Comparison of ENCODE assay signal across 8 cellular contexts in genomic region chr5:14174235-14174636, GRCh38. TPM values are rescaled to one million over a fixed set of nuclear protein-coding genes. Genes with fewer than 3 reads are reported as not detected.
A peak's percentile ranks its signal among the peaks of the same experiment; 100 is the strongest.
DNase-seq lines count a peak whose midpoint lies in the region; ATAC-seq and TF ChIP-seq lines count a peak whose summit lies in the region.

No MANE protein-coding gene starts in this region.

- no peak overlapping the region for H3K4me3 Mint-ChIP-seq in activated CD4-positive, alpha-beta T cell treated with anti-CD3 and anti-CD28 coated beads, Interleukin-2, amount 10 ng/mL, durations not matched to agents 7 days and 5 days

- peaks cover 6% of the 10 kb centered on the region for H3K4me1 Mint-ChIP-seq in activated CD4-positive, alpha-beta T cell treated with anti-CD3 and anti-CD28 coated beads, Interleukin-2, amount 10 ng/mL, durations not matched to agents 7 days and 5 days

- H3K27ac ChIP-seq in right lobe of liver = no peak overlapping the region

- peak; percentile 42 for ATAC-seq in HG02759 (IDR thresholded peaks at IDR 0.05; ENCODE audit: unreplicated experiment)
- peak; percentile 10 for ATAC-seq in SK-N-SH treated with all-trans-retinoic acid at 6 μM for 48 hours
- peak in 3 of 4 donors; percentile 8 to 39 (median 29) for ATAC-seq in right lobe of liver
- ATAC-seq in HG02973 (IDR thresholded peaks at IDR 0.05; ENCODE audit: unreplicated experiment) = no peak

- H3K36me3 Mint-ChIP-seq in activated CD4-positive, alpha-beta T cell treated with anti-CD3 and anti-CD28 coated beads, Interleukin-2, amount 10 ng/mL, durations not matched to agents 7 days and 5 days (ENCODE audit: low read depth) = no peaks in the 10 kb centered on the region

- TF ChIP-seq POLR2A in right lobe of liver (IDR thresholded peaks at IDR 0.05) = no peak

- no peaks in the 10 kb centered on the region for H3K9me3 ChIP-seq in right lobe of liver

- peaks cover 11% of the 10 kb centered on the region for H3K27me3 Mint-ChIP-seq in activated CD4-positive, alpha-beta T cell treated with anti-CD3 and anti-CD28 coated beads, Interleukin-2, amount 10 ng/mL, durations not matched to agents 7 days and 5 days

- intact Hi-C loops in right lobe of liver (cut with DNase I) = no loop called here

- peaks cover 0 to 34% (median 13%) of the 10 kb centered on the region in 4 donors for H3K4me1 ChIP-seq in right lobe of liver

- 24% methylated on average over 5 of the region's 8 CpGs for WGBS in right lobe of liver (ENCODE audit: insufficient coverage, low coverage, low lambda C conversion rate, missing lambda C conversion rate)

- H3K27ac Mint-ChIP-seq in activated CD4-positive, alpha-beta T cell treated with anti-CD3 and anti-CD28 coated beads, Interleukin-2, amount 10 ng/mL, durations not matched to agents 7 days and 5 days = no peak overlapping the region

- DNase-seq in GF-D8 (lab: John Stamatoyannopoulos, UW) (peak; percentile 41), right lobe of liver (no peak), DMS79 (lab: John Stamatoyannopoulos, UW) (no peak)
- DNase-seq in activated CD4-positive, alpha-beta T cell treated with anti-CD3 and anti-CD28 coated beads, Interleukin-2, amount 10 ng/mL, durations not matched to agents 7 days and 5 days = no peak
- DNase-seq in activated effector memory CD4-positive, alpha-beta T cell treated with anti-CD3 and anti-CD28 coated beads, Interleukin-2, amount 50 U/mL, for 16 hours = no peak

- no peak overlapping the region for H3K4me3 ChIP-seq in right lobe of liver

- H3K27me3 ChIP-seq in right lobe of liver = no peaks in the 10 kb centered on the region

- H3K9me3 Mint-ChIP-seq in activated CD4-positive, alpha-beta T cell treated with anti-CD3 and anti-CD28 coated beads, Interleukin-2, amount 10 ng/mL, durations not matched to agents 7 days and 5 days = no peaks in the 10 kb centered on the region

- CTCF ChIA-PET in activated CD4-positive, alpha-beta T cell treated with anti-CD3 and anti-CD28 coated beads, Interleukin-2, amount 10 ng/mL, durations not matched to agents 7 days and 5 days (lab: Charles Lee) = no interaction called here

- no peaks in the 10 kb centered on the region for H3K36me3 ChIP-seq in right lobe of liver

- no peak for TF ChIP-seq CTCF in right lobe of liver (IDR thresholded peaks at IDR 0.05)

- POLR2A ChIA-PET in activated CD4-positive, alpha-beta T cell treated with anti-CD3 and anti-CD28 coated beads, Interleukin-2, amount 10 ng/mL, durations not matched to agents 7 days and 5 days (lab: Charles Lee) = no interaction called here

TF ChIP-seq in SK-N-SH treated with all-trans-retinoic acid at 6 μM for 48 hours, 23 proteins besides CTCF, POLR2A, EP300 and RAD21:
- TF ChIP-seq RARB (CRISPR knock-in tag; IDR thresholded peaks at IDR 0.05) = no peak
- no peak for TF ChIP-seq BACH2 (CRISPR knock-in tag; IDR thresholded peaks at IDR 0.05; ENCODE audit: borderline replicate concordance)
- TF ChIP-seq PATZ1 (CRISPR knock-in tag; IDR thresholded peaks at IDR 0.05; ENCODE audit: borderline replicate concordance) = no peak
- TF ChIP-seq ARNTL (CRISPR knock-in tag; IDR thresholded peaks at IDR 0.05; ENCODE audit: borderline replicate concordance, low read depth) = no peak
- TF ChIP-seq SNAI2 (CRISPR knock-in tag; IDR thresholded peaks at IDR 0.05) = no peak
- TF ChIP-seq CREB5 (CRISPR knock-in tag; IDR thresholded peaks at IDR 0.05; ENCODE audit: low read depth) = no peak
- no peak for TF ChIP-seq ESRRG (CRISPR knock-in tag; IDR thresholded peaks at IDR 0.05)
- no peak for TF ChIP-seq TSHZ2 (CRISPR knock-in tag; IDR thresholded peaks at IDR 0.05)
- no peak for TF ChIP-seq GLIS3 (CRISPR knock-in tag; IDR thresholded peaks at IDR 0.05)
- TF ChIP-seq TCF4 (CRISPR knock-in tag; IDR thresholded peaks at IDR 0.05; ENCODE audit: borderline replicate concordance) = no peak
- TF ChIP-seq CSRNP3 (CRISPR knock-in tag; IDR thresholded peaks at IDR 0.05) = no peak
- TF ChIP-seq CSDC2 (CRISPR knock-in tag; IDR thresholded peaks at IDR 0.05) = no peak
- TF ChIP-seq ISL1 (CRISPR knock-in tag; IDR thresholded peaks at IDR 0.05) = no peak
- TF ChIP-seq ZNF8 (CRISPR knock-in tag; IDR thresholded peaks at IDR 0.05) = no peak
- no peak for TF ChIP-seq POU6F1 (CRISPR knock-in tag; IDR thresholded peaks at IDR 0.05; ENCODE audit: borderline replicate concordance, low read depth)
- TF ChIP-seq ZNF70 (CRISPR knock-in tag; IDR thresholded peaks at IDR 0.05) = no peak
- TF ChIP-seq ZNF565 (CRISPR knock-in tag; conservative IDR thresholded peaks at IDR 0.05; ENCODE audit: low read depth) = no peak

RNA-seq across cellular contexts. Expression of gene TRIO, which starts 31.1 kb away (rescaled TPM):
- 10 to 100 TPM; 34.7 to 63.5 (median 50.2) TPM for total RNA-seq in right lobe of liver
- 1 to 10 TPM; 3.7 to 4.2 TPM for total RNA-seq in activated CD4-positive, alpha-beta T cell treated with anti-CD3 and anti-CD28 coated beads, Interleukin-2, amount 10 ng/mL, durations not matched to agents 7 days and 5 days

Comparison
In these comparisons a context has a peak if more than half of its experiments do, and no peak if none do; other contexts are left out.
1. RNA of gene TRIO, which starts 31.1 kb away (total RNA-seq): 34.7 to 63.5 TPM in right lobe of liver; 3.7 to 4.2 TPM in activated CD4-positive, alpha-beta T cell treated with anti-CD3 and anti-CD28 coated beads, Interleukin-2, amount 10 ng/mL, durations not matched to agents 7 days and 5 days; every median in the first group is over 4 times any median in the second.